ENCODE assay signal across 14 cellular contexts in genomic region chr9:91038483-91039124, GRCh38.
DNase-seq lines count a peak whose midpoint lies in the region; ATAC-seq, FAIRE-seq and TF ChIP-seq lines count a peak whose summit lies in the region.
"Had no signal": no experiment of that assay in that cellular context is flagged by ENCODE, and none has a peak within 500 bp of the region (broad histone marks: within the 10 kb centered on the region; RNA-seq: fewer than 3 reads in every experiment).

No MANE protein-coding gene starts in this region.

- H3K9ac ChIP-seq in rectal smooth muscle tissue (ENCODE audit: low read length), result no peak overlapping the region

- peak; percentile 72 for FAIRE-seq in GM12891 (lab: Jason Lieb, UNC)
- FAIRE-seq: H54, keratinocyte, TTC549 had no signal

- peaks cover 75% of the 10 kb centered on the region for H3K27me3 Mint-ChIP-seq in T-helper 17 cell

- H3K4me1 ChIP-seq in esophagus muscularis mucosa, result peaks cover 17 to 25% (median 24%) of the 10 kb centered on the region in 4 donors
- H3K4me1 ChIP-seq in rectal smooth muscle tissue (ENCODE audit: control insufficient read depth, insufficient read depth, low read length), result no peaks in the 10 kb centered on the region

- ATAC-seq in T-helper 17 cell, result no peak
- ATAC-seq in GM21576 (IDR thresholded peaks at IDR 0.05; ENCODE audit: unreplicated experiment), result no peak

- H3K27ac ChIP-seq in esophagus muscularis mucosa (replicated peaks in 1 of 4) (peak overlapping the region in 2 of 4 donors; percentile 60 to 67), rectal smooth muscle tissue (ENCODE audit: low read depth, low read length) (no peak overlapping the region)

- H3K4me1 Mint-ChIP-seq in T-helper 17 cell, result peaks cover 17% of the 10 kb centered on the region

- intact Hi-C loops in esophagus muscularis mucosa (cut with DNase I), result loop anchor here (5.0 kb wide), 1 partner anchor 389 kb away; no protein-coding TSS in a partner anchor

- TF ChIP-seq POLR2A in GM12891 (IDR thresholded peaks at IDR 0.05; ENCODE audit: low read depth, low read length) (no peak), esophagus muscularis mucosa (IDR thresholded peaks at IDR 0.05; ENCODE audit: low read depth) (no peak)

- peak overlapping the region; percentile 9 for H3K4me3 Mint-ChIP-seq in T-helper 17 cell

- TF ChIP-seq CTCF in esophagus muscularis mucosa (IDR thresholded peaks at IDR 0.05), result no peak

- no peaks in the 10 kb centered on the region for H3K9me3 ChIP-seq in T-helper 17 cell (ENCODE audit: control insufficient read depth, low read length, poor library complexity, severe bottlenecking)
- no peaks in the 10 kb centered on the region for H3K9me3 ChIP-seq in esophagus muscularis mucosa

- no peak for DNase-seq in GM12891 (ENCODE audit: insufficient read length, low spot score)
- no peak for DNase-seq in T-helper 17 cell
- DNase-seq in esophagus muscularis mucosa (ENCODE audit: extremely low spot score), result peak; percentile 70
- DNase-seq in GM03348 (ENCODE audit: low spot score), result no peak
- no peak for DNase-seq in NCI-H510A (lab: John Stamatoyannopoulos, UW)
- DNase-seq: activated T-cell treated with anti-CD3 and anti-CD28 coated beads, Interleukin-2, amount 50 U/mL, for 1 hour; GDM1; NCI-H187 treated with DMSO at 0.1 percent for 48 hours; stimulated activated CD4-positive, alpha-beta T cell treated with anti-CD3 and anti-CD28 coated beads, Interleukin-2, amount 100 ng/mL, for 48 hours had no signal

- no peak overlapping the region for H3K27ac Mint-ChIP-seq in T-helper 17 cell

- H3K4me3 ChIP-seq in esophagus muscularis mucosa (no peak overlapping the region), rectal smooth muscle tissue (ENCODE audit: low read length) (peak overlapping the region; percentile 34)

- TF ChIP-seq EP300 in esophagus muscularis mucosa (IDR thresholded peaks at IDR 0.05), result no peak

- no peaks in the 10 kb centered on the region for H3K36me3 Mint-ChIP-seq in T-helper 17 cell (ENCODE audit: low read depth)

- 89% methylated on average over 10 of the region's 10 CpGs for WGBS in esophagus muscularis mucosa

- H3K27me3 ChIP-seq in esophagus muscularis mucosa (no peaks in the 10 kb centered on the region), rectal smooth muscle tissue (ENCODE audit: control insufficient read depth, insufficient read depth, low read length) (no peaks in the 10 kb centered on the region)

- H3K36me3 ChIP-seq in esophagus muscularis mucosa, result no peaks in the 10 kb centered on the region
- H3K36me3 ChIP-seq in rectal smooth muscle tissue (ENCODE audit: control insufficient read depth, insufficient read depth, low read length), result no peaks in the 10 kb centered on the region

TF ChIP-seq in GM12891, 5 proteins besides CTCF, POLR2A, EP300 and RAD21:
- TF ChIP-seq PAX5 (IDR thresholded peaks at IDR 0.05; ENCODE audit: insufficient read depth, low read length, severe bottlenecking), result no peak
- no peak for TF ChIP-seq TAF1 (IDR thresholded peaks at IDR 0.05; ENCODE audit: low read depth, low read length)
- TF ChIP-seq SPI1 (IDR thresholded peaks at IDR 0.05; ENCODE audit: low read depth, low read length), result no peak
- TF ChIP-seq POLR2AphosphoS5 (IDR thresholded peaks at IDR 0.05; ENCODE audit: low read depth, low read length), result no peak
- no peak for TF ChIP-seq POU2F2 (IDR thresholded peaks at IDR 0.05; ENCODE audit: low read depth, low read length)
